Comparison of ENCODE assay signal across 9 cellular contexts in genomic region chr3:100269410-100270217, GRCh38. TPM values are rescaled to one million over a fixed set of nuclear protein-coding genes. Genes with fewer than 3 reads are reported as not detected.
DNase-seq lines count a peak whose midpoint lies in the region; TF ChIP-seq lines count a peak whose summit lies in the region.
"Had no signal": no experiment of that assay in that cellular context is flagged by ENCODE, and none has a peak within 500 bp of the region (broad histone marks: within the 10 kb centered on the region; RNA-seq: fewer than 3 reads in every experiment).

No MANE protein-coding gene starts in this region.

- H3K4me2 ChIP-seq in SK-N-SH = 0 out of 2 replicates have a peak overlapping the region, but pooled peaks have one; percentile 31
- H3K4me2 ChIP-seq: hepatocyte had no signal

- TF ChIP-seq EP300 in SK-N-SH (IDR thresholded peaks at IDR 0.05; ENCODE audit: borderline replicate concordance in 1 of 2, low read depth in 1 of 2, low read length in 1 of 2) = peak in 1 of 2 experiments; percentile 76; a peak in 1 of 4 replicates

- H3K79me2 ChIP-seq in SK-N-SH (ENCODE audit: insufficient read depth) = peaks cover 85% of the 10 kb centered on the region

- H3F3A ChIP-seq in SK-N-SH (replicated peaks; ENCODE audit: insufficient read depth) = peaks cover 24% of the 10 kb centered on the region

- H3K4me3 ChIP-seq in HAP-1 (no peak overlapping the region), SK-N-SH (ENCODE audit: low read depth in 2 of 2, low read length in 1 of 2) (no peak overlapping the region), fibroblast of villous mesenchyme (ENCODE audit: low read depth, low read length) (no peak overlapping the region), tibial artery (no peak overlapping the region)
- H3K4me3 ChIP-seq: hepatocyte had no signal

- H3K9me2 ChIP-seq in SK-N-SH = no peaks in the 10 kb centered on the region

- H3K36me3 ChIP-seq in HAP-1 (replicated peaks) (no peaks in the 10 kb centered on the region), SK-N-SH (replicated peaks in 1 of 2; ENCODE audit: control insufficient read depth in 1 of 2, insufficient read depth in 2 of 2, low read length in 1 of 2) (no peaks in the 10 kb centered on the region), tibial artery (no peaks in the 10 kb centered on the region)

- no peaks in the 10 kb centered on the region for H3K27me3 ChIP-seq in HAP-1 (ENCODE audit: low read depth)
- no peaks in the 10 kb centered on the region for H3K27me3 ChIP-seq in SK-N-SH (ENCODE audit: insufficient read depth)
- no peaks in the 10 kb centered on the region for H3K27me3 ChIP-seq in tibial artery
- H3K27me3 ChIP-seq: hepatocyte had no signal

- H3K9ac ChIP-seq in SK-N-SH = peak overlapping the region; percentile 24; the same call in 1 of the 2 replicates

- H3K4me1 ChIP-seq in HAP-1 (peaks cover 53% of the 10 kb centered on the region), SK-N-SH (ENCODE audit: control insufficient read depth in 1 of 2, insufficient read depth in 2 of 2, low read depth in 1 of 2, low read length in 1 of 2) (peaks cover 0 to 31% of the 10 kb centered on the region in 2 experiments; a peak in 3 of 4 replicates), tibial artery (peaks cover 0 to 58% (median 2%) of the 10 kb centered on the region in 4 donors)

- WGBS in SK-N-SH (ENCODE audit: low lambda C conversion rate) = 31% methylated on average over 2 of the region's 2 CpGs

- no peak for TF ChIP-seq RAD21 in SK-N-SH (IDR thresholded peaks at IDR 0.05; ENCODE audit: low read length)

- H3K27ac ChIP-seq in SK-N-SH (ENCODE audit: low read depth in 2 of 2, low read length in 1 of 2) (peak overlapping the region in 1 of 2 experiments; percentile 66; a peak in 3 of 4 replicates), tibial artery (no peak overlapping the region)
- H3K27ac ChIP-seq: hepatocyte had no signal

- peaks cover 11% of the 10 kb centered on the region; the same call in 1 of the 2 replicates for H4K20me1 ChIP-seq in SK-N-SH (ENCODE audit: insufficient read depth)

- no peak for TF ChIP-seq CTCF in SK-N-SH (IDR thresholded peaks at IDR 0.05)
- TF ChIP-seq CTCF in fibroblast of villous mesenchyme (IDR thresholded peaks at IDR 0.05; ENCODE audit: insufficient read depth, low read depth, low read length) = no peak
- TF ChIP-seq CTCF in tibial artery (IDR thresholded peaks at IDR 0.05) = no peak

- intact Hi-C loops in tibial artery (cut with DNase I; ENCODE audit: low total_unique reads) = no loop called here

- DNase-seq in AG08395 (ENCODE audit: low spot score) = peak; percentile 90
- DNase-seq in HAP-1 (ENCODE audit: low spot score in 2 of 2) = peak; percentile 33 to 62
- no peak for DNase-seq in SK-N-SH
- DNase-seq in fibroblast of villous mesenchyme (ENCODE audit: low read depth) = peak; percentile 83
- no peak for DNase-seq in tibial artery
- DNase-seq in NCI-H345 treated with DMSO at 0.1 percent for 48 hours (lab: John Stamatoyannopoulos, UW; ENCODE audit: unreplicated experiment) = no peak
- DNase-seq in germinal center (ENCODE audit: low spot score) = no peak
- DNase-seq in activated CD4-positive, CD25-positive, alpha-beta regulatory T cell (lab: John Stamatoyannopoulos, UW) = no peak

- in situ Hi-C loops in HAP-1 (cut with MboI; ENCODE audit: low sequenced_read_pairs) = no loop called here

- no peak overlapping the region for H2AFZ ChIP-seq in SK-N-SH (ENCODE audit: low read depth)
- H2AFZ ChIP-seq: hepatocyte had no signal

- CTCF ChIA-PET in SK-N-SH (lab: Yijun Ruan, JAX) = interaction anchor here (0.8 to 1.3 kb wide), 6 partner anchors 9 to 195 kb away, joined by 3 to 6 read pairs (median 3); partner anchors contain the start of gene TBC1D23

- POLR2A ChIA-PET in SK-N-SH (lab: Yijun Ruan, JAX) = no interaction called here

- H3K9me3 ChIP-seq in HAP-1 (no peaks in the 10 kb centered on the region), SK-N-SH (no peaks in the 10 kb centered on the region), tibial artery (no peaks in the 10 kb centered on the region)

TF ChIP-seq in SK-N-SH, 30 proteins besides CTCF, POLR2A, EP300 and RAD21:
- TF ChIP-seq POLR2AphosphoS5 (IDR thresholded peaks at IDR 0.05; ENCODE audit: low read depth, low read length) (peak; percentile 55; the same call in 1 of the 2 replicates), YY1 (IDR thresholded peaks at IDR 0.05; ENCODE audit: low read depth) (no peak), PBX3 (IDR thresholded peaks at IDR 0.05) (peak; percentile 74), ELF1 (IDR thresholded peaks at IDR 0.05) (no peak), GABPA (IDR thresholded peaks at IDR 0.05; ENCODE audit: low read depth) (no peak), FOSL2 (IDR thresholded peaks at IDR 0.05; ENCODE audit: borderline replicate concordance, low read depth) (peak; percentile 83; the same call in 1 of the 2 replicates), TEAD4 (IDR thresholded peaks at IDR 0.05; ENCODE audit: borderline replicate concordance, insufficient read depth) (peak; percentile 65), RXRA (IDR thresholded peaks at IDR 0.05; ENCODE audit: borderline replicate concordance, low read depth) (no peak), NFIC (IDR thresholded peaks at IDR 0.05; ENCODE audit: borderline replicate concordance) (peak; percentile 55; the same call in 1 of the 2 replicates), TCF12 (IDR thresholded peaks at IDR 0.05) (peak; percentile 75), JUND (IDR thresholded peaks at IDR 0.05) (peak; percentile 72)

RNA-seq across cellular contexts. Expression of gene TBC1D23, which starts 8.8 kb away (rescaled TPM):
- polyA plus RNA-seq in SK-N-SH (2012; rRNA removed) = 6.7 and 10.9 TPM in 2 replicates
- 11.7 and 13.6 TPM in 2 replicates for polyA plus RNA-seq in SK-N-SH (2012; cell fraction: cytosol; rRNA removed)
- polyA plus RNA-seq in SK-N-SH (2012; cell fraction: nucleus; rRNA removed) = 6.5 and 11.0 TPM in 2 replicates
- 55.4 and 90.2 TPM in 2 replicates for total RNA-seq in fibroblast of villous mesenchyme

Comparison
In these comparisons a context has a peak if more than half of its experiments do, and no peak if none do; other contexts are left out.
1. DNase-seq: peak in AG08395 (single experiment), HAP-1 (2 of 2) and fibroblast of villous mesenchyme (single experiment); none in SK-N-SH (single experiment), tibial artery (0 of 2), NCI-H345 treated with DMSO at 0.1 percent for 48 hours (single experiment), germinal center (single experiment) and activated CD4-positive, CD25-positive, alpha-beta regulatory T cell (0 of 4).